9 cellular contexts compared by ENCODE assay signal in the genomic region with DNA sequence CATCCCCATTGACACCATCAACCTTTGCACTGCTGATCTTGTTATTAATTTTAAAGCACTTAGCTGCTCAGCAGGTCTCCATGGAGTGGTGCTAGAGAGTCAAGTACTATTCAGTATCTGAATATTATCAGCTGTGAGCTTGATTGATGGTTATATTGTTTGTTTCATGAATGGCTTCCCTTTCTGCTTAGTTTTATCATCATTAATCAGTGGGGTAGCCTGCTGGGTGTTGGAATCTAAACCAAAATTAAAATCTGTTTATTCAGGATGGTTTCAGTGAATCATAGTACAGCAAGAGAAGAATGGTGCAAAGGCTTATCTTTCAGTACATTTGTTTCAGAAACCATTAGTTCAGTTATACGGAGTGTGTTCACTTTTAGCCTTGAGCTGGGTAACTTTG. TPM values are rescaled to one million over a fixed set of nuclear protein-coding genes. Genes with fewer than 3 reads are reported as not detected.
DNase-seq lines count a peak whose midpoint lies in the region; ATAC-seq, FAIRE-seq and TF ChIP-seq lines count a peak whose summit lies in the region.
"Had no signal": no experiment of that assay in that cellular context is flagged by ENCODE, and none has a peak within 500 bp of the region (broad histone marks: within the 10 kb centered on the region; RNA-seq: fewer than 3 reads in every experiment).

No MANE protein-coding gene starts in this region.

- DNase-seq in NOMO-1 treated with DMSO at 0.1 percent for 48 hours (lab: John Stamatoyannopoulos, UW; ENCODE audit: unreplicated experiment) (peak; percentile 53), NOMO-1 treated with dmso at 0.1 percent for 144 hours (lab: John Stamatoyannopoulos, UW; ENCODE audit: unreplicated experiment) (no peak), NCI-H2227 treated with DMSO at 0.1 percent for 48 hours (lab: John Stamatoyannopoulos, UW) (peak; percentile 27), cerebellar cortex (ENCODE audit: low spot score) (peak; percentile 51), pancreas (no peak), stomach (no peak), GM19238 (ENCODE audit: insufficient read length, low spot score) (no peak)

- no peak overlapping the region for H3K27ac ChIP-seq in pancreas
- no peak overlapping the region for H3K27ac ChIP-seq in stomach

- H3K4me1 ChIP-seq in pancreas: no peaks in the 10 kb centered on the region
- no peaks in the 10 kb centered on the region for H3K4me1 ChIP-seq in stomach

- ATAC-seq in HG02798 (IDR thresholded peaks at IDR 0.05; ENCODE audit: poor library complexity, unreplicated experiment): peak; percentile 69
- peak in 3 of 4 donors; percentile 75 to 82 (median 78) for ATAC-seq in pancreas

- H3K4me3 ChIP-seq in pancreas (no peak overlapping the region), stomach (no peak overlapping the region)

- H3K27me3 ChIP-seq in pancreas (no peaks in the 10 kb centered on the region), stomach (no peaks in the 10 kb centered on the region)

- TF ChIP-seq EP300 in stomach (IDR thresholded peaks at IDR 0.05): no peak

- H3K9me3 ChIP-seq in pancreas (no peaks in the 10 kb centered on the region), stomach (no peaks in the 10 kb centered on the region)

- intact Hi-C loops in pancreas (cut with DNase I) (loop anchor here in 1 of 3 donors (10.0 kb wide), 1 partner anchor 72 kb away; no protein-coding TSS in a partner anchor), stomach (cut with DNase I; ENCODE audit: low total_unique reads) (loop anchor here (10.0 kb wide), 1 partner anchor 72 kb away; no protein-coding TSS in a partner anchor)

- no peak for FAIRE-seq in pancreas (lab: Jason Lieb, UNC)

- WGBS in pancreas, 2 donors: 0 to 6% methylated on average over 1 of the region's 1 CpG
- WGBS in stomach, 5 donors: 11 to 18% (median 14%) methylated on average over 1 of the region's 1 CpG

- TF ChIP-seq CTCF in pancreas (IDR thresholded peaks at IDR 0.05) (peak in 2 of 4 donors; percentile 17 to 21), stomach (IDR thresholded peaks at IDR 0.05) (peak in 3 of 7 experiments; percentile 7 to 40 (median 23))

- H3K36me3 ChIP-seq in pancreas (no peaks in the 10 kb centered on the region), stomach (no peaks in the 10 kb centered on the region)

- TF ChIP-seq POLR2A in stomach (IDR thresholded peaks at IDR 0.05): no peak

RNA-seq across cellular contexts. Expression of a gene that starts 42.5 kb away (rescaled TPM):
- total RNA-seq in pancreas (under 1 TPM in 4 of 6 donors, not detected in 2; 0.04 to 0.18 (median 0.14) TPM), stomach (1 to 10 TPM in 1 of 5 donors, under 1 TPM in 1, not detected in 3; 0.45 to 1.7 TPM)
- polyA plus RNA-seq in pancreas (under 1 TPM; 0.12 to 0.15 TPM), stomach (10 to 100 TPM in 1 of 3 donors, under 1 TPM in 1, not detected in 1; 0.19 to 76.8 TPM)
- total RNA-seq: CD4-positive, CD25-positive, alpha-beta regulatory T cell had no signal
- polyA plus RNA-seq: CD4-positive, CD25-positive, alpha-beta regulatory T cell had no signal

Comparison
In these comparisons a context has a peak if more than half of its experiments do, and no peak if none do; other contexts are left out.
1. DNase-seq: peak in NOMO-1 treated with DMSO at 0.1 percent for 48 hours (single experiment), NCI-H2227 treated with DMSO at 0.1 percent for 48 hours (single experiment) and cerebellar cortex (single experiment); none in NOMO-1 treated with dmso at 0.1 percent for 144 hours (single experiment), pancreas (0 of 6), stomach (single experiment) and GM19238 (single experiment).